In the genomic region with DNA sequence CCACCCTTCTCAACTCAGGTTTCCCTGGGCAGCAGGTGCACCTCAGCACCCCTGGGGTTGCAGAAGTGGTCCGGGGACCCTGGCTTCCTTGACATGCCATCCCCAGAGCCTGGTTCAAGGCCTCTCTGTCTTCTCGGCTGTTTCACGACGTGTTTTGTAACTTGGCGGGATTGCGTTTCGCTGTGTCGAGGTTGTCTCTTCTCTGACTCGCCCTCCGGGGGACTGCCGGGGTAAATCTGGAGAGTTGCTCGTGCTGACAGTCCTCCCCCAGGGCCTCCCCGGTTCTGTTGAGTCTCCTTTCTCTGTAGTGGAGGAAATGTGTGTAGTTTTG, we compare ENCODE assay signal across 16 cellular contexts. TPM values are rescaled to one million over a fixed set of nuclear protein-coding genes. Genes with fewer than 3 reads are reported as not detected.
"Had no signal": no experiment of that assay in that cellular context is flagged by ENCODE, and none has a peak within 500 bp of the region (broad histone marks: within the 10 kb centered on the region; RNA-seq: fewer than 3 reads in every experiment).

No MANE protein-coding gene starts in this region.

- H3K36me3 Mint-ChIP-seq: activated naive CD4-positive, alpha-beta T cell treated with anti-CD3 and anti-CD28 coated beads, Interleukin-2, amount 10 ng/mL, durations not matched to agents 7 days and 5 days; activated naive CD8-positive, alpha-beta T cell treated with anti-CD3 and anti-CD28 coated beads for 36 hours had no signal

- H3K4me3 Mint-ChIP-seq: activated CD4-positive, alpha-beta memory T cell treated with anti-CD3 and anti-CD28 coated beads, Interleukin-2, amount 10 ng/mL, durations not matched to agents 7 days and 5 days; activated CD4-positive, alpha-beta T cell treated with anti-CD3 and anti-CD28 coated beads for 36 hours; activated naive CD4-positive, alpha-beta T cell treated with anti-CD3 and anti-CD28 coated beads, Interleukin-2, amount 10 ng/mL, durations not matched to agents 7 days and 5 days; activated naive CD8-positive, alpha-beta T cell treated with anti-CD3 and anti-CD28 coated beads for 36 hours; activated T-cell treated with anti-CD3 and anti-CD28 coated beads, Interleukin-2, amount 50 U/mL, for 72 hours had no signal

- H3K4me1 Mint-ChIP-seq: activated CD4-positive, alpha-beta T cell treated with anti-CD3 and anti-CD28 coated beads for 36 hours; activated naive CD8-positive, alpha-beta T cell treated with anti-CD3 and anti-CD28 coated beads for 36 hours had no signal

- DNase-seq: cerebellar nuclear complex, NCI-H2171, NCI-H2227 treated with DMSO at 0.1 percent for 48 hours, NCI-H510A, NCI-H526 treated with DMSO at 0.1 percent for 48 hours, SIG-M5 had no signal

- H3K27me3 Mint-ChIP-seq: activated CD4-positive, alpha-beta memory T cell treated with anti-CD3 and anti-CD28 coated beads, Interleukin-2, amount 10 ng/mL, durations not matched to agents 7 days and 5 days; activated CD4-positive, alpha-beta T cell treated with anti-CD3 and anti-CD28 coated beads for 36 hours; activated naive CD4-positive, alpha-beta T cell treated with anti-CD3 and anti-CD28 coated beads, Interleukin-2, amount 10 ng/mL, durations not matched to agents 7 days and 5 days; activated naive CD8-positive, alpha-beta T cell treated with anti-CD3 and anti-CD28 coated beads for 36 hours had no signal

- H3K27ac Mint-ChIP-seq: activated CD4-positive, alpha-beta memory T cell treated with anti-CD3 and anti-CD28 coated beads, Interleukin-2, amount 10 ng/mL, durations not matched to agents 7 days and 5 days; activated CD4-positive, alpha-beta T cell treated with anti-CD3 and anti-CD28 coated beads for 36 hours; activated naive CD4-positive, alpha-beta T cell treated with anti-CD3 and anti-CD28 coated beads, Interleukin-2, amount 10 ng/mL, durations not matched to agents 7 days and 5 days; activated naive CD8-positive, alpha-beta T cell treated with anti-CD3 and anti-CD28 coated beads for 36 hours; activated T-cell treated with anti-CD3 and anti-CD28 coated beads, Interleukin-2, amount 50 U/mL, for 72 hours; activated T-helper 2 cell treated with anti-CD3 and anti-CD28 coated beads, Interferon-gamma antibody, Interleukin-2, Interleukin-4, amounts not matched to agents 10 μg/mL and 5 μg/mL and 100 μg/mL, durations not matched to agents 14 hours and 24 hours and 36 hours had no signal

- H3K9me3 Mint-ChIP-seq: activated CD4-positive, alpha-beta memory T cell treated with anti-CD3 and anti-CD28 coated beads, Interleukin-2, amount 10 ng/mL, durations not matched to agents 7 days and 5 days; activated naive CD4-positive, alpha-beta T cell treated with anti-CD3 and anti-CD28 coated beads, Interleukin-2, amount 10 ng/mL, durations not matched to agents 7 days and 5 days; activated naive CD8-positive, alpha-beta T cell treated with anti-CD3 and anti-CD28 coated beads for 36 hours; activated T-cell treated with anti-CD3 and anti-CD28 coated beads, Interleukin-2, amount 50 U/mL, for 72 hours; activated T-helper 2 cell treated with anti-CD3 and anti-CD28 coated beads, Interferon-gamma antibody, Interleukin-2, Interleukin-4, amounts not matched to agents 10 μg/mL and 5 μg/mL and 100 μg/mL, durations not matched to agents 14 hours and 24 hours and 36 hours had no signal

RNA-seq across cellular contexts. Expression of a gene that starts 25.6 kb away (rescaled TPM):
- total RNA-seq: activated CD4-positive, alpha-beta memory T cell treated with anti-CD3 and anti-CD28 coated beads, Interleukin-2, amount 10 ng/mL, durations not matched to agents 7 days and 5 days; activated CD4-positive, alpha-beta T cell treated with anti-CD3 and anti-CD28 coated beads for 36 hours; activated CD8-positive, alpha-beta memory T cell treated with anti-CD3 and anti-CD28 coated beads for 36 hours; activated T-cell treated with anti-CD3 and anti-CD28 coated beads, Interleukin-2, amount 50 U/mL, for 72 hours; activated T-helper 2 cell treated with anti-CD3 and anti-CD28 coated beads, Interferon-gamma antibody, Interleukin-2, Interleukin-4, amounts not matched to agents 10 μg/mL and 5 μg/mL and 100 μg/mL, durations not matched to agents 14 hours and 24 hours and 36 hours; T-helper 2 cell treated with Interferon-gamma antibody and Interleukin-4, amounts not matched to agents 100 ng/mL and 5 ng/mL, for 36 hours had no signal

RNA-seq across cellular contexts. Expression of a gene that starts 52.0 kb away (rescaled TPM):
- total RNA-seq: activated CD4-positive, alpha-beta memory T cell treated with anti-CD3 and anti-CD28 coated beads, Interleukin-2, amount 10 ng/mL, durations not matched to agents 7 days and 5 days; activated CD4-positive, alpha-beta T cell treated with anti-CD3 and anti-CD28 coated beads for 36 hours; activated CD8-positive, alpha-beta memory T cell treated with anti-CD3 and anti-CD28 coated beads for 36 hours; activated naive CD8-positive, alpha-beta T cell treated with anti-CD3 and anti-CD28 coated beads for 36 hours; activated T-cell treated with anti-CD3 and anti-CD28 coated beads, Interleukin-2, amount 50 U/mL, for 72 hours; activated T-helper 2 cell treated with anti-CD3 and anti-CD28 coated beads, Interferon-gamma antibody, Interleukin-2, Interleukin-4, amounts not matched to agents 10 μg/mL and 5 μg/mL and 100 μg/mL, durations not matched to agents 14 hours and 24 hours and 36 hours; cardiac septum; Peyer's patch; T-helper 2 cell treated with Interferon-gamma antibody and Interleukin-4, amounts not matched to agents 100 ng/mL and 5 ng/mL, for 36 hours had no signal
